In the genomic region with DNA sequence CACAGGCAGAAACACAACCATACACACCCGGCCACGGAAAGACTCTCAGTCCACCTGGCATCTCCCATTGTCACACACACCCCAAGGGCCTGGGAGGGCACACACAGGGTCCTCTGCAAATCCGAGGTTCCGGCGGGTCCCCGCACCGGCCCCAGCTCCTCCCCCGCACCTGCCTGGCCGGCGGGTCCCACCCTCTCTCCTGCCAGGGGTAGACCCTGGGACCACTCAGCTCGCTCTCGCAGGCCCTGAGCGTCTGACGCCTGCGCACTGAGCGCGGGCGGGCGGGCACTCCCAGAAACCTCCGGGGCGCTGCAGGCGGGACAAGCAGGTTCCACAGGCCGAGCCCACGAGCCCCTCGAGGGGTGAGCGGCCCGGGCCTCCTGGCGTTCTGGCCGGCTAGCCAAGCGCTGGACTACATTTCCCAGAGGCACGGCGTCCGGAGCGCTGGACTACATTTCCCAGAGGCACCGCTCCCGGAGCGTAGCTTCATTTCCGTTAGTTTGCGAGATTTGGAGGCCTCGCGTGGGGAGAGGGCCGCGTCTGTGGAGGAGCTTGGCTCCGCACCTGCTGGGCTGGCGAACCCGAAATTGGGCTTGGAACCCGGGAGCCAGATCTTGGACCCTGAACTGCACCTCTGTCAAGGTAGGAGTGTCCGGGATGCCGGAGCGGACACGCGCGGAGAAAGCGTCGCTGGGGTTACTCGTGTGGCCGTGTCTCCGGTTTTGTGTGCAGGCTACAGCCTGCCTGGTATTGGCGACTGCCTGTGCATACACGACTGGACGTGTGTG, we compare ENCODE assay signal across 1 cellular context.
TF ChIP-seq lines count a peak whose summit lies in the region.

A gene (plus strand): TSS at position 505 of the 788 bp plus-strand sequence. CDS start 10,686 bp downstream, outside the sequence.

TF ChIP-seq in HEK293, 187 proteins besides CTCF, POLR2A, EP300 and RAD21 (continued from another document and continues in another):
- TF ChIP-seq, protein P1, sequence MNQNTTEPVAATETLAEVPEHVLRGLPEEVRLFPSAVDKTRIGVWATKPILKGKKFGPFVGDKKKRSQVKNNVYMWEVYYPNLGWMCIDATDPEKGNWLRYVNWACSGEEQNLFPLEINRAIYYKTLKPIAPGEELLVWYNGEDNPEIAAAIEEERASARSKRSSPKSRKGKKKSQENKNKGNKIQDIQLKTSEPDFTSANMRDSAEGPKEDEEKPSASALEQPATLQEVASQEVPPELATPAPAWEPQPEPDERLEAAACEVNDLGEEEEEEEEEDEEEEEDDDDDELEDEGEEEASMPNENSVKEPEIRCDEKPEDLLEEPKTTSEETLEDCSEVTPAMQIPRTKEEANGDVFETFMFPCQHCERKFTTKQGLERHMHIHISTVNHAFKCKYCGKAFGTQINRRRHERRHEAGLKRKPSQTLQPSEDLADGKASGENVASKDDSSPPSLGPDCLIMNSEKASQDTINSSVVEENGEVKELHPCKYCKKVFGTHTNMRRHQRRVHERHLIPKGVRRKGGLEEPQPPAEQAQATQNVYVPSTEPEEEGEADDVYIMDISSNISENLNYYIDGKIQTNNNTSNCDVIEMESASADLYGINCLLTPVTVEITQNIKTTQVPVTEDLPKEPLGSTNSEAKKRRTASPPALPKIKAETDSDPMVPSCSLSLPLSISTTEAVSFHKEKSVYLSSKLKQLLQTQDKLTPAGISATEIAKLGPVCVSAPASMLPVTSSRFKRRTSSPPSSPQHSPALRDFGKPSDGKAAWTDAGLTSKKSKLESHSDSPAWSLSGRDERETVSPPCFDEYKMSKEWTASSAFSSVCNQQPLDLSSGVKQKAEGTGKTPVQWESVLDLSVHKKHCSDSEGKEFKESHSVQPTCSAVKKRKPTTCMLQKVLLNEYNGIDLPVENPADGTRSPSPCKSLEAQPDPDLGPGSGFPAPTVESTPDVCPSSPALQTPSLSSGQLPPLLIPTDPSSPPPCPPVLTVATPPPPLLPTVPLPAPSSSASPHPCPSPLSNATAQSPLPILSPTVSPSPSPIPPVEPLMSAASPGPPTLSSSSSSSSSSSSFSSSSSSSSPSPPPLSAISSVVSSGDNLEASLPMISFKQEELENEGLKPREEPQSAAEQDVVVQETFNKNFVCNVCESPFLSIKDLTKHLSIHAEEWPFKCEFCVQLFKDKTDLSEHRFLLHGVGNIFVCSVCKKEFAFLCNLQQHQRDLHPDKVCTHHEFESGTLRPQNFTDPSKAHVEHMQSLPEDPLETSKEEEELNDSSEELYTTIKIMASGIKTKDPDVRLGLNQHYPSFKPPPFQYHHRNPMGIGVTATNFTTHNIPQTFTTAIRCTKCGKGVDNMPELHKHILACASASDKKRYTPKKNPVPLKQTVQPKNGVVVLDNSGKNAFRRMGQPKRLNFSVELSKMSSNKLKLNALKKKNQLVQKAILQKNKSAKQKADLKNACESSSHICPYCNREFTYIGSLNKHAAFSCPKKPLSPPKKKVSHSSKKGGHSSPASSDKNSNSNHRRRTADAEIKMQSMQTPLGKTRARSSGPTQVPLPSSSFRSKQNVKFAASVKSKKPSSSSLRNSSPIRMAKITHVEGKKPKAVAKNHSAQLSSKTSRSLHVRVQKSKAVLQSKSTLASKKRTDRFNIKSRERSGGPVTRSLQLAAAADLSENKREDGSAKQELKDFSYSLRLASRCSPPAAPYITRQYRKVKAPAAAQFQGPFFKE (tag by site-specific recombination; IDR thresholded peaks at IDR 0.05; ENCODE audit: borderline replicate concordance): no peak
- TF ChIP-seq ZFHX2 (tag by site-specific recombination; conservative IDR thresholded peaks at IDR 0.05) (peak; percentile 91), ZNF404 (tag by site-specific recombination; IDR thresholded peaks at IDR 0.05) (no peak), BCL11B (tag by site-specific recombination; IDR thresholded peaks at IDR 0.05; ENCODE audit: low read depth) (peak; percentile 35; the same call in 1 of the 2 replicates), SP7 (tag by site-specific recombination; IDR thresholded peaks at IDR 0.05) (peak; percentile 64), ZNF529 (tag by site-specific recombination; IDR thresholded peaks at IDR 0.05; ENCODE audit: insufficient replicate concordance) (no peak), ZSCAN30 (tag by site-specific recombination; IDR thresholded peaks at IDR 0.05) (peak; percentile 97), KLF16 (tag by site-specific recombination; IDR thresholded peaks at IDR 0.05) (peak; percentile 77), ZBTB17 (tag by site-specific recombination; IDR thresholded peaks at IDR 0.05) (peak; percentile 96), ZNF16 (tag by site-specific recombination; IDR thresholded peaks at IDR 0.05; ENCODE audit: low read depth) (no peak), ZNF792 (tag by site-specific recombination; IDR thresholded peaks at IDR 0.05) (no peak; the same call in 1 of the 2 replicates), ZNF776 (tag by site-specific recombination; IDR thresholded peaks at IDR 0.05; ENCODE audit: borderline replicate concordance) (no peak), ZNF785 (tag by site-specific recombination; IDR thresholded peaks at IDR 0.05) (peak; percentile 90), ZNF473 (tag by site-specific recombination; IDR thresholded peaks at IDR 0.05) (no peak), IKZF3 (tag by site-specific recombination; IDR thresholded peaks at IDR 0.05) (no peak), YY2 (tag by site-specific recombination; IDR thresholded peaks at IDR 0.05) (0 out of 2 replicates have a peak, but pooled peaks have one; percentile 20), MYNN (tag by site-specific recombination; IDR thresholded peaks at IDR 0.05; ENCODE audit: borderline replicate concordance) (no peak), ZNF777 (tag by site-specific recombination; IDR thresholded peaks at IDR 0.05; ENCODE audit: borderline replicate concordance) (no peak; the same call in 1 of the 2 replicates), ZNF660 (tag by site-specific recombination; IDR thresholded peaks at IDR 0.05) (peak; percentile 98), ZNF426 (tag by site-specific recombination; IDR thresholded peaks at IDR 0.05) (no peak), ZNF837 (tag by site-specific recombination; IDR thresholded peaks at IDR 0.05) (no peak), ZNF138 (tag by site-specific recombination; IDR thresholded peaks at IDR 0.05; ENCODE audit: borderline replicate concordance) (no peak), RBAK (tag by site-specific recombination; IDR thresholded peaks at IDR 0.05) (peak; percentile 72; the same call in 1 of the 2 replicates), ZBTB48 (tag by site-specific recombination; IDR thresholded peaks at IDR 0.05) (peak; percentile 90; the same call in 1 of the 2 replicates), KLF9 (tag by site-specific recombination; IDR thresholded peaks at IDR 0.05; ENCODE audit: low read depth) (peak; percentile 65), PRDM1 (tag by site-specific recombination; IDR thresholded peaks at IDR 0.05) (no peak), ZNF48 (tag by site-specific recombination; IDR thresholded peaks at IDR 0.05) (no peak), ZNF292 (tag by site-specific recombination; IDR thresholded peaks at IDR 0.05; ENCODE audit: borderline replicate concordance, low read depth) (no peak), ZNF768 (tag by site-specific recombination; IDR thresholded peaks at IDR 0.05) (no peak), ZNF266 (tag by site-specific recombination; IDR thresholded peaks at IDR 0.05; ENCODE audit: low read depth) (no peak), ZNF585B (tag by site-specific recombination; IDR thresholded peaks at IDR 0.05) (no peak), ZNF501 (tag by site-specific recombination; IDR thresholded peaks at IDR 0.05) (peak; percentile 83), OVOL3 (tag by site-specific recombination; IDR thresholded peaks at IDR 0.05) (peak; percentile 99), ZNF239 (tag by site-specific recombination; IDR thresholded peaks at IDR 0.05) (no peak), ZNF416 (tag by site-specific recombination; IDR thresholded peaks at IDR 0.05) (peak; percentile 85; the same call in 1 of the 2 replicates), ZNF274 (IDR thresholded peaks at IDR 0.05; ENCODE audit: low read length) (no peak), ZNF274 (tag by site-specific recombination; IDR thresholded peaks at IDR 0.05; ENCODE audit: borderline replicate concordance) (no peak), ZNF624 (tag by site-specific recombination; IDR thresholded peaks at IDR 0.05) (no peak), ZNF510 (tag by site-specific recombination; IDR thresholded peaks at IDR 0.05; ENCODE audit: insufficient replicate concordance) (no peak), ZNF596 (tag by site-specific recombination; IDR thresholded peaks at IDR 0.05) (no peak), SALL2 (tag by site-specific recombination; IDR thresholded peaks at IDR 0.05; ENCODE audit: borderline replicate concordance) (no peak), ZBTB8A (tag by site-specific recombination; IDR thresholded peaks at IDR 0.05) (peak; percentile 96), OSR2 (tag by site-specific recombination; IDR thresholded peaks at IDR 0.05) (no peak), ZNF561 (tag by site-specific recombination; IDR thresholded peaks at IDR 0.05; ENCODE audit: borderline replicate concordance) (peak; percentile 96)
- TF ChIP-seq, protein P2, sequence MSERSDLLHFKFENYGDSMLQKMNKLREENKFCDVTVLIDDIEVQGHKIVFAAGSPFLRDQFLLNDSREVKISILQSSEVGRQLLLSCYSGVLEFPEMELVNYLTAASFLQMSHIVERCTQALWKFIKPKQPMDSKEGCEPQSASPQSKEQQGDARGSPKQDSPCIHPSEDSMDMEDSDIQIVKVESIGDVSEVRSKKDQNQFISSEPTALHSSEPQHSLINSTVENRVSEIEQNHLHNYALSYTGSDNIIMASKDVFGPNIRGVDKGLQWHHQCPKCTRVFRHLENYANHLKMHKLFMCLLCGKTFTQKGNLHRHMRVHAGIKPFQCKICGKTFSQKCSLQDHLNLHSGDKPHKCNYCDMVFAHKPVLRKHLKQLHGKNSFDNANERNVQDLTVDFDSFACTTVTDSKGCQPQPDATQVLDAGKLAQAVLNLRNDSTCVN (tag by site-specific recombination; optimal IDR thresholded peaks at IDR 0.05): peak; percentile 92
- TF ChIP-seq, protein P3, sequence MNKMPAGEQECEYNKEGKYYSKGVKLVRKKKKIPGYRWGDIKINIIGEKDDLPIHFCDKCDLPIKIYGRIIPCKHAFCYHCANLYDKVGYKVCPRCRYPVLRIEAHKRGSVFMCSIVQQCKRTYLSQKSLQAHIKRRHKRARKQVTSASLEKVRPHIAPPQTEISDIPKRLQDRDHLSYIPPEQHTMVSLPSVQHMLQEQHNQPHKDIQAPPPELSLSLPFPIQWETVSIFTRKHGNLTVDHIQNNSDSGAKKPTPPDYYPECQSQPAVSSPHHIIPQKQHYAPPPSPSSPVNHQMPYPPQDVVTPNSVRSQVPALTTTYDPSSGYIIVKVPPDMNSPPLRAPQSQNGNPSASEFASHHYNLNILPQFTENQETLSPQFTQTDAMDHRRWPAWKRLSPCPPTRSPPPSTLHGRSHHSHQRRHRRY (tag by site-specific recombination; IDR thresholded peaks at IDR 0.05): 0 out of 2 replicates have a peak, but pooled peaks have one; percentile 64
- TF ChIP-seq, protein P4, sequence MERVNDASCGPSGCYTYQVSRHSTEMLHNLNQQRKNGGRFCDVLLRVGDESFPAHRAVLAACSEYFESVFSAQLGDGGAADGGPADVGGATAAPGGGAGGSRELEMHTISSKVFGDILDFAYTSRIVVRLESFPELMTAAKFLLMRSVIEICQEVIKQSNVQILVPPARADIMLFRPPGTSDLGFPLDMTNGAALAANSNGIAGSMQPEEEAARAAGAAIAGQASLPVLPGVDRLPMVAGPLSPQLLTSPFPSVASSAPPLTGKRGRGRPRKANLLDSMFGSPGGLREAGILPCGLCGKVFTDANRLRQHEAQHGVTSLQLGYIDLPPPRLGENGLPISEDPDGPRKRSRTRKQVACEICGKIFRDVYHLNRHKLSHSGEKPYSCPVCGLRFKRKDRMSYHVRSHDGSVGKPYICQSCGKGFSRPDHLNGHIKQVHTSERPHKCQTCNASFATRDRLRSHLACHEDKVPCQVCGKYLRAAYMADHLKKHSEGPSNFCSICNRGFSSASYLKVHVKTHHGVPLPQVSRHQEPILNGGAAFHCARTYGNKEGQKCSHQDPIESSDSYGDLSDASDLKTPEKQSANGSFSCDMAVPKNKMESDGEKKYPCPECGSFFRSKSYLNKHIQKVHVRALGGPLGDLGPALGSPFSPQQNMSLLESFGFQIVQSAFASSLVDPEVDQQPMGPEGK (tag by site-specific recombination; IDR thresholded peaks at IDR 0.05): peak; percentile 88
- TF ChIP-seq, protein P5, sequence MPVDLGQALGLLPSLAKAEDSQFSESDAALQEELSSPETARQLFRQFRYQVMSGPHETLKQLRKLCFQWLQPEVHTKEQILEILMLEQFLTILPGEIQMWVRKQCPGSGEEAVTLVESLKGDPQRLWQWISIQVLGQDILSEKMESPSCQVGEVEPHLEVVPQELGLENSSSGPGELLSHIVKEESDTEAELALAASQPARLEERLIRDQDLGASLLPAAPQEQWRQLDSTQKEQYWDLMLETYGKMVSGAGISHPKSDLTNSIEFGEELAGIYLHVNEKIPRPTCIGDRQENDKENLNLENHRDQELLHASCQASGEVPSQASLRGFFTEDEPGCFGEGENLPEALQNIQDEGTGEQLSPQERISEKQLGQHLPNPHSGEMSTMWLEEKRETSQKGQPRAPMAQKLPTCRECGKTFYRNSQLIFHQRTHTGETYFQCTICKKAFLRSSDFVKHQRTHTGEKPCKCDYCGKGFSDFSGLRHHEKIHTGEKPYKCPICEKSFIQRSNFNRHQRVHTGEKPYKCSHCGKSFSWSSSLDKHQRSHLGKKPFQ (tag by site-specific recombination; IDR thresholded peaks at IDR 0.05): peak; percentile 10; the same call in 1 of the 2 replicates
- TF ChIP-seq, protein P6, sequence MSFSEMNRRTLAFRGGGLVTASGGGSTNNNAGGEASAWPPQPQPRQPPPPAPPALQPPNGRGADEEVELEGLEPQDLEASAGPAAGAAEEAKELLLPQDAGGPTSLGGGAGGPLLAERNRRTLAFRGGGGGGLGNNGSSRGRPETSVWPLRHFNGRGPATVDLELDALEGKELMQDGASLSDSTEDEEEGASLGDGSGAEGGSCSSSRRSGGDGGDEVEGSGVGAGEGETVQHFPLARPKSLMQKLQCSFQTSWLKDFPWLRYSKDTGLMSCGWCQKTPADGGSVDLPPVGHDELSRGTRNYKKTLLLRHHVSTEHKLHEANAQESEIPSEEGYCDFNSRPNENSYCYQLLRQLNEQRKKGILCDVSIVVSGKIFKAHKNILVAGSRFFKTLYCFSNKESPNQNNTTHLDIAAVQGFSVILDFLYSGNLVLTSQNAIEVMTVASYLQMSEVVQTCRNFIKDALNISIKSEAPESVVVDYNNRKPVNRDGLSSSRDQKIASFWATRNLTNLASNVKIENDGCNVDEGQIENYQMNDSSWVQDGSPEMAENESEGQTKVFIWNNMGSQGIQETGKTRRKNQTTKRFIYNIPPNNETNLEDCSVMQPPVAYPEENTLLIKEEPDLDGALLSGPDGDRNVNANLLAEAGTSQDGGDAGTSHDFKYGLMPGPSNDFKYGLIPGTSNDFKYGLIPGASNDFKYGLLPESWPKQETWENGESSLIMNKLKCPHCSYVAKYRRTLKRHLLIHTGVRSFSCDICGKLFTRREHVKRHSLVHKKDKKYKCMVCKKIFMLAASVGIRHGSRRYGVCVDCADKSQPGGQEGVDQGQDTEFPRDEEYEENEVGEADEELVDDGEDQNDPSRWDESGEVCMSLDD (tag by site-specific recombination; IDR thresholded peaks at IDR 0.05): peak; percentile 92
- TF ChIP-seq, protein P7, sequence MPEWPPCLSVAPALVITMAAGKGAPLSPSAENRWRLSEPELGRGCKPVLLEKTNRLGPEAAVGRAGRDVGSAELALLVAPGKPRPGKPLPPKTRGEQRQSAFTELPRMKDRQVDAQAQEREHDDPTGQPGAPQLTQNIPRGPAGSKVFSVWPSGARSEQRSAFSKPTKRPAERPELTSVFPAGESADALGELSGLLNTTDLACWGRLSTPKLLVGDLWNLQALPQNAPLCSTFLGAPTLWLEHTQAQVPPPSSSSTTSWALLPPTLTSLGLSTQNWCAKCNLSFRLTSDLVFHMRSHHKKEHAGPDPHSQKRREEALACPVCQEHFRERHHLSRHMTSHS (tag by site-specific recombination; IDR thresholded peaks at IDR 0.05): no peak
